In the genomic region with DNA sequence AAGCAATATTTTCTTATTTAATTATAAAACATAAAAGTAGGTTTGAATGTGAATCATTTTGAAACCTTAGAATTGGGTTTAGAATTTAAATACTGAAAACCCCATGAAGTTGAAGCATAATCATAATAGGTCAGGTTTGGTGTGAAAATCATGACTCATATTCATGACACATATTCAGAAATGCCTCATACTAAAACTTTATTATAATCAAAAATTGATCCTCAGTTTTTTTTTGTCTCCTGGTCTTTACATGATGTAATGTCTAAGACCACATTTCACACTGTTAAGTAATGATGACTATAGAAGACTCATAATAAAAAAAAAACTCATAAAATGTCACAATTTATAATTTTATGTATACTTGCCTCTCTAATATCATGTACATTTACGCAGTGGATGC, we compare ENCODE assay signal across 1 cellular context.
TF ChIP-seq lines count a peak whose summit lies in the region.

No MANE protein-coding gene starts in this region.

TF ChIP-seq in GM12878, 131 proteins besides CTCF, POLR2A, EP300 and RAD21 (continued from another document and continues in another):
- TF ChIP-seq, protein P1, sequence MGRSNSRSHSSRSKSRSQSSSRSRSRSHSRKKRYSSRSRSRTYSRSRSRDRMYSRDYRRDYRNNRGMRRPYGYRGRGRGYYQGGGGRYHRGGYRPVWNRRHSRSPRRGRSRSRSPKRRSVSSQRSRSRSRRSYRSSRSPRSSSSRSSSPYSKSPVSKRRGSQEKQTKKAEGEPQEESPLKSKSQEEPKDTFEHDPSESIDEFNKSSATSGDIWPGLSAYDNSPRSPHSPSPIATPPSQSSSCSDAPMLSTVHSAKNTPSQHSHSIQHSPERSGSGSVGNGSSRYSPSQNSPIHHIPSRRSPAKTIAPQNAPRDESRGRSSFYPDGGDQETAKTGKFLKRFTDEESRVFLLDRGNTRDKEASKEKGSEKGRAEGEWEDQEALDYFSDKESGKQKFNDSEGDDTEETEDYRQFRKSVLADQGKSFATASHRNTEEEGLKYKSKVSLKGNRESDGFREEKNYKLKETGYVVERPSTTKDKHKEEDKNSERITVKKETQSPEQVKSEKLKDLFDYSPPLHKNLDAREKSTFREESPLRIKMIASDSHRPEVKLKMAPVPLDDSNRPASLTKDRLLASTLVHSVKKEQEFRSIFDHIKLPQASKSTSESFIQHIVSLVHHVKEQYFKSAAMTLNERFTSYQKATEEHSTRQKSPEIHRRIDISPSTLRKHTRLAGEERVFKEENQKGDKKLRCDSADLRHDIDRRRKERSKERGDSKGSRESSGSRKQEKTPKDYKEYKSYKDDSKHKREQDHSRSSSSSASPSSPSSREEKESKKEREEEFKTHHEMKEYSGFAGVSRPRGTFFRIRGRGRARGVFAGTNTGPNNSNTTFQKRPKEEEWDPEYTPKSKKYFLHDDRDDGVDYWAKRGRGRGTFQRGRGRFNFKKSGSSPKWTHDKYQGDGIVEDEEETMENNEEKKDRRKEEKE (IDR thresholded peaks at IDR 0.05), result no peak
- no peak for TF ChIP-seq ZZZ3 (IDR thresholded peaks at IDR 0.05; ENCODE audit: control insufficient read depth, insufficient read length, low read depth)
- no peak for TF ChIP-seq BACH1 (IDR thresholded peaks at IDR 0.05; ENCODE audit: borderline replicate concordance)
- TF ChIP-seq, protein P2, sequence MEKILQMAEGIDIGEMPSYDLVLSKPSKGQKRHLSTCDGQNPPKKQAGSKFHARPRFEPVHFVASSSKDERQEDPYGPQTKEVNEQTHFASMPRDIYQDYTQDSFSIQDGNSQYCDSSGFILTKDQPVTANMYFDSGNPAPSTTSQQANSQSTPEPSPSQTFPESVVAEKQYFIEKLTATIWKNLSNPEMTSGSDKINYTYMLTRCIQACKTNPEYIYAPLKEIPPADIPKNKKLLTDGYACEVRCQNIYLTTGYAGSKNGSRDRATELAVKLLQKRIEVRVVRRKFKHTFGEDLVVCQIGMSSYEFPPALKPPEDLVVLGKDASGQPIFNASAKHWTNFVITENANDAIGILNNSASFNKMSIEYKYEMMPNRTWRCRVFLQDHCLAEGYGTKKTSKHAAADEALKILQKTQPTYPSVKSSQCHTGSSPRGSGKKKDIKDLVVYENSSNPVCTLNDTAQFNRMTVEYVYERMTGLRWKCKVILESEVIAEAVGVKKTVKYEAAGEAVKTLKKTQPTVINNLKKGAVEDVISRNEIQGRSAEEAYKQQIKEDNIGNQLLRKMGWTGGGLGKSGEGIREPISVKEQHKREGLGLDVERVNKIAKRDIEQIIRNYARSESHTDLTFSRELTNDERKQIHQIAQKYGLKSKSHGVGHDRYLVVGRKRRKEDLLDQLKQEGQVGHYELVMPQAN (conservative IDR thresholded peaks at IDR 0.05), result no peak
- TF ChIP-seq CHD4 (IDR thresholded peaks at IDR 0.05), result no peak
- peak; percentile 52; the same call in 1 of the 2 replicates for TF ChIP-seq BCL11A (IDR thresholded peaks at IDR 0.05; ENCODE audit: low read depth, low read length)
- TF ChIP-seq ZNF217 (IDR thresholded peaks at IDR 0.05), result peak; percentile 73
- no peak for TF ChIP-seq RAD51 (IDR thresholded peaks at IDR 0.05)
- TF ChIP-seq NBN (IDR thresholded peaks at IDR 0.05), result no peak
- no peak for TF ChIP-seq ETV6 (conservative IDR thresholded peaks at IDR 0.05 in 1 of 2, IDR thresholded peaks at IDR 0.05 in 1 of 2; ENCODE audit: borderline replicate concordance in 1 of 2, low read depth in 1 of 2)
- no peak for TF ChIP-seq MTA3 (IDR thresholded peaks at IDR 0.05; ENCODE audit: borderline replicate concordance, low read length)
- TF ChIP-seq, protein P3, sequence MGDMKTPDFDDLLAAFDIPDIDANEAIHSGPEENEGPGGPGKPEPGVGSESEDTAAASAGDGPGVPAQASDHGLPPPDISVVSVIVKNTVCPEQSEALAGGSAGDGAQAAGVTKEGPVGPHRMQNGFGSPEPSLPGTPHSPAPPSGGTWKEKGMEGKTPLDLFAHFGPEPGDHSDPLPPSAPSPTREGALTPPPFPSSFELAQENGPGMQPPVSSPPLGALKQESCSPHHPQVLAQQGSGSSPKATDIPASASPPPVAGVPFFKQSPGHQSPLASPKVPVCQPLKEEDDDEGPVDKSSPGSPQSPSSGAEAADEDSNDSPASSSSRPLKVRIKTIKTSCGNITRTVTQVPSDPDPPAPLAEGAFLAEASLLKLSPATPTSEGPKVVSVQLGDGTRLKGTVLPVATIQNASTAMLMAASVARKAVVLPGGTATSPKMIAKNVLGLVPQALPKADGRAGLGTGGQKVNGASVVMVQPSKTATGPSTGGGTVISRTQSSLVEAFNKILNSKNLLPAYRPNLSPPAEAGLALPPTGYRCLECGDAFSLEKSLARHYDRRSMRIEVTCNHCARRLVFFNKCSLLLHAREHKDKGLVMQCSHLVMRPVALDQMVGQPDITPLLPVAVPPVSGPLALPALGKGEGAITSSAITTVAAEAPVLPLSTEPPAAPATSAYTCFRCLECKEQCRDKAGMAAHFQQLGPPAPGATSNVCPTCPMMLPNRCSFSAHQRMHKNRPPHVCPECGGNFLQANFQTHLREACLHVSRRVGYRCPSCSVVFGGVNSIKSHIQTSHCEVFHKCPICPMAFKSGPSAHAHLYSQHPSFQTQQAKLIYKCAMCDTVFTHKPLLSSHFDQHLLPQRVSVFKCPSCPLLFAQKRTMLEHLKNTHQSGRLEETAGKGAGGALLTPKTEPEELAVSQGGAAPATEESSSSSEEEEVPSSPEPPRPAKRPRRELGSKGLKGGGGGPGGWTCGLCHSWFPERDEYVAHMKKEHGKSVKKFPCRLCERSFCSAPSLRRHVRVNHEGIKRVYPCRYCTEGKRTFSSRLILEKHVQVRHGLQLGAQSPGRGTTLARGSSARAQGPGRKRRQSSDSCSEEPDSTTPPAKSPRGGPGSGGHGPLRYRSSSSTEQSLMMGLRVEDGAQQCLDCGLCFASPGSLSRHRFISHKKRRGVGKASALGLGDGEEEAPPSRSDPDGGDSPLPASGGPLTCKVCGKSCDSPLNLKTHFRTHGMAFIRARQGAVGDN (IDR thresholded peaks at IDR 0.05), result no peak
- TF ChIP-seq MEF2A (IDR thresholded peaks at IDR 0.05; ENCODE audit: insufficient read depth, low read depth, low read length), result peak; percentile 69; the same call in 1 of the 2 replicates
- TF ChIP-seq FOXM1 (IDR thresholded peaks at IDR 0.05; ENCODE audit: low read depth, low read length), result peak; percentile 90; the same call in 1 of the 2 replicates
- TF ChIP-seq BMI1 (IDR thresholded peaks at IDR 0.05; ENCODE audit: borderline replicate concordance), result peak; percentile 38; the same call in 1 of the 2 replicates
- TF ChIP-seq ZNF384 (IDR thresholded peaks at IDR 0.05; ENCODE audit: borderline replicate concordance, low read depth, low read length), result peak; percentile 47
- TF ChIP-seq, protein P4, sequence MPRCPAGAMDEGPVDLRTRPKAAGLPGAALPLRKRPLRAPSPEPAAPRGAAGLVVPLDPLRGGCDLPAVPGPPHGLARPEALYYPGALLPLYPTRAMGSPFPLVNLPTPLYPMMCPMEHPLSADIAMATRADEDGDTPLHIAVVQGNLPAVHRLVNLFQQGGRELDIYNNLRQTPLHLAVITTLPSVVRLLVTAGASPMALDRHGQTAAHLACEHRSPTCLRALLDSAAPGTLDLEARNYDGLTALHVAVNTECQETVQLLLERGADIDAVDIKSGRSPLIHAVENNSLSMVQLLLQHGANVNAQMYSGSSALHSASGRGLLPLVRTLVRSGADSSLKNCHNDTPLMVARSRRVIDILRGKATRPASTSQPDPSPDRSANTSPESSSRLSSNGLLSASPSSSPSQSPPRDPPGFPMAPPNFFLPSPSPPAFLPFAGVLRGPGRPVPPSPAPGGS (IDR thresholded peaks at IDR 0.05; ENCODE audit: borderline replicate concordance, insufficient read depth, low read depth, low read length, poor library complexity, severe bottlenecking), result peak; percentile 39
- TF ChIP-seq, protein P5, sequence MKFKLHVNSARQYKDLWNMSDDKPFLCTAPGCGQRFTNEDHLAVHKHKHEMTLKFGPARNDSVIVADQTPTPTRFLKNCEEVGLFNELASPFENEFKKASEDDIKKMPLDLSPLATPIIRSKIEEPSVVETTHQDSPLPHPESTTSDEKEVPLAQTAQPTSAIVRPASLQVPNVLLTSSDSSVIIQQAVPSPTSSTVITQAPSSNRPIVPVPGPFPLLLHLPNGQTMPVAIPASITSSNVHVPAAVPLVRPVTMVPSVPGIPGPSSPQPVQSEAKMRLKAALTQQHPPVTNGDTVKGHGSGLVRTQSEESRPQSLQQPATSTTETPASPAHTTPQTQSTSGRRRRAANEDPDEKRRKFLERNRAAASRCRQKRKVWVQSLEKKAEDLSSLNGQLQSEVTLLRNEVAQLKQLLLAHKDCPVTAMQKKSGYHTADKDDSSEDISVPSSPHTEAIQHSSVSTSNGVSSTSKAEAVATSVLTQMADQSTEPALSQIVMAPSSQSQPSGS (IDR thresholded peaks at IDR 0.05; ENCODE audit: low read length), result peak; percentile 91
- TF ChIP-seq, protein P6, sequence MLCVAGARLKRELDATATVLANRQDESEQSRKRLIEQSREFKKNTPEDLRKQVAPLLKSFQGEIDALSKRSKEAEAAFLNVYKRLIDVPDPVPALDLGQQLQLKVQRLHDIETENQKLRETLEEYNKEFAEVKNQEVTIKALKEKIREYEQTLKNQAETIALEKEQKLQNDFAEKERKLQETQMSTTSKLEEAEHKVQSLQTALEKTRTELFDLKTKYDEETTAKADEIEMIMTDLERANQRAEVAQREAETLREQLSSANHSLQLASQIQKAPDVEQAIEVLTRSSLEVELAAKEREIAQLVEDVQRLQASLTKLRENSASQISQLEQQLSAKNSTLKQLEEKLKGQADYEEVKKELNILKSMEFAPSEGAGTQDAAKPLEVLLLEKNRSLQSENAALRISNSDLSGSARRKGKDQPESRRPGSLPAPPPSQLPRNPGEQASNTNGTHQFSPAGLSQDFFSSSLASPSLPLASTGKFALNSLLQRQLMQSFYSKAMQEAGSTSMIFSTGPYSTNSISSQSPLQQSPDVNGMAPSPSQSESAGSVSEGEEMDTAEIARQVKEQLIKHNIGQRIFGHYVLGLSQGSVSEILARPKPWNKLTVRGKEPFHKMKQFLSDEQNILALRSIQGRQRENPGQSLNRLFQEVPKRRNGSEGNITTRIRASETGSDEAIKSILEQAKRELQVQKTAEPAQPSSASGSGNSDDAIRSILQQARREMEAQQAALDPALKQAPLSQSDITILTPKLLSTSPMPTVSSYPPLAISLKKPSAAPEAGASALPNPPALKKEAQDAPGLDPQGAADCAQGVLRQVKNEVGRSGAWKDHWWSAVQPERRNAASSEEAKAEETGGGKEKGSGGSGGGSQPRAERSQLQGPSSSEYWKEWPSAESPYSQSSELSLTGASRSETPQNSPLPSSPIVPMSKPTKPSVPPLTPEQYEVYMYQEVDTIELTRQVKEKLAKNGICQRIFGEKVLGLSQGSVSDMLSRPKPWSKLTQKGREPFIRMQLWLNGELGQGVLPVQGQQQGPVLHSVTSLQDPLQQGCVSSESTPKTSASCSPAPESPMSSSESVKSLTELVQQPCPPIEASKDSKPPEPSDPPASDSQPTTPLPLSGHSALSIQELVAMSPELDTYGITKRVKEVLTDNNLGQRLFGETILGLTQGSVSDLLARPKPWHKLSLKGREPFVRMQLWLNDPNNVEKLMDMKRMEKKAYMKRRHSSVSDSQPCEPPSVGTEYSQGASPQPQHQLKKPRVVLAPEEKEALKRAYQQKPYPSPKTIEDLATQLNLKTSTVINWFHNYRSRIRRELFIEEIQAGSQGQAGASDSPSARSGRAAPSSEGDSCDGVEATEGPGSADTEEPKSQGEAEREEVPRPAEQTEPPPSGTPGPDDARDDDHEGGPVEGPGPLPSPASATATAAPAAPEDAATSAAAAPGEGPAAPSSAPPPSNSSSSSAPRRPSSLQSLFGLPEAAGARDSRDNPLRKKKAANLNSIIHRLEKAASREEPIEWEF (IDR thresholded peaks at IDR 0.05; ENCODE audit: insufficient replicate concordance, low read depth, low read length), result no peak
- peak; percentile 99 for TF ChIP-seq JUNB (IDR thresholded peaks at IDR 0.05)
- TF ChIP-seq BHLHE40 (IDR thresholded peaks at IDR 0.05; ENCODE audit: borderline replicate concordance in 1 of 2, low read depth in 2 of 2, low read length in 1 of 2), result peak; percentile 39 to 46; a peak in 2 of 4 replicates
- TF ChIP-seq, protein P7, sequence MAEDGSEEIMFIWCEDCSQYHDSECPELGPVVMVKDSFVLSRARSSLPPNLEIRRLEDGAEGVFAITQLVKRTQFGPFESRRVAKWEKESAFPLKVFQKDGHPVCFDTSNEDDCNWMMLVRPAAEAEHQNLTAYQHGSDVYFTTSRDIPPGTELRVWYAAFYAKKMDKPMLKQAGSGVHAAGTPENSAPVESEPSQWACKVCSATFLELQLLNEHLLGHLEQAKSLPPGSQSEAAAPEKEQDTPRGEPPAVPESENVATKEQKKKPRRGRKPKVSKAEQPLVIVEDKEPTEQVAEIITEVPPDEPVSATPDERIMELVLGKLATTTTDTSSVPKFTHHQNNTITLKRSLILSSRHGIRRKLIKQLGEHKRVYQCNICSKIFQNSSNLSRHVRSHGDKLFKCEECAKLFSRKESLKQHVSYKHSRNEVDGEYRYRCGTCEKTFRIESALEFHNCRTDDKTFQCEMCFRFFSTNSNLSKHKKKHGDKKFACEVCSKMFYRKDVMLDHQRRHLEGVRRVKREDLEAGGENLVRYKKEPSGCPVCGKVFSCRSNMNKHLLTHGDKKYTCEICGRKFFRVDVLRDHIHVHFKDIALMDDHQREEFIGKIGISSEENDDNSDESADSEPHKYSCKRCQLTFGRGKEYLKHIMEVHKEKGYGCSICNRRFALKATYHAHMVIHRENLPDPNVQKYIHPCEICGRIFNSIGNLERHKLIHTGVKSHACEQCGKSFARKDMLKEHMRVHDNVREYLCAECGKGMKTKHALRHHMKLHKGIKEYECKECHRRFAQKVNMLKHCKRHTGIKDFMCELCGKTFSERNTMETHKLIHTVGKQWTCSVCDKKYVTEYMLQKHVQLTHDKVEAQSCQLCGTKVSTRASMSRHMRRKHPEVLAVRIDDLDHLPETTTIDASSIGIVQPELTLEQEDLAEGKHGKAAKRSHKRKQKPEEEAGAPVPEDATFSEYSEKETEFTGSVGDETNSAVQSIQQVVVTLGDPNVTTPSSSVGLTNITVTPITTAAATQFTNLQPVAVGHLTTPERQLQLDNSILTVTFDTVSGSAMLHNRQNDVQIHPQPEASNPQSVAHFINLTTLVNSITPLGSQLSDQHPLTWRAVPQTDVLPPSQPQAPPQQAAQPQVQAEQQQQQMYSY (CRISPR knock-in tag; IDR thresholded peaks at IDR 0.05), result no peak
- no peak for TF ChIP-seq MXI1 (IDR thresholded peaks at IDR 0.05; ENCODE audit: low read depth, low read length)
- no peak for TF ChIP-seq TCF3 (IDR thresholded peaks at IDR 0.05; ENCODE audit: borderline replicate concordance, insufficient read depth, low read depth, low read length)
- peak; percentile 22 for TF ChIP-seq MEF2B (IDR thresholded peaks at IDR 0.05; ENCODE audit: partially characterized antibody, poor library complexity, severe bottlenecking)
- TF ChIP-seq CREM (IDR thresholded peaks at IDR 0.05; ENCODE audit: low read depth), result peak; percentile 64
- TF ChIP-seq ZBED1 (IDR thresholded peaks at IDR 0.05; ENCODE audit: borderline replicate concordance), result peak; percentile 70; the same call in 1 of the 2 replicates
- TF ChIP-seq JUND (IDR thresholded peaks at IDR 0.05; ENCODE audit: low read depth, low read length), result 0 out of 2 replicates have a peak, but pooled peaks have one; percentile 47
- peak; percentile 56; the same call in 1 of the 2 replicates for TF ChIP-seq NR2F1 (conservative IDR thresholded peaks at IDR 0.05)
